10 cellular contexts compared by ENCODE assay signal in genomic region chr2:193584001-193584400, GRCh38.
DNase-seq lines count a peak whose midpoint lies in the region; ATAC-seq, FAIRE-seq and TF ChIP-seq lines count a peak whose summit lies in the region.
"Had no signal": no experiment of that assay in that cellular context is flagged by ENCODE, and none has a peak within 500 bp of the region (broad histone marks: within the 10 kb centered on the region; RNA-seq: fewer than 3 reads in every experiment).

No MANE protein-coding gene starts in this region.

- TF ChIP-seq CTCF in cardiac muscle cell (IDR thresholded peaks at IDR 0.05; ENCODE audit: low read depth, low read length) (no peak), heart right ventricle (IDR thresholded peaks at IDR 0.05) (no peak), foreskin fibroblast (IDR thresholded peaks at IDR 0.05; ENCODE audit: low read depth, low read length) (no peak)

- WGBS in heart right ventricle, 2 donors: 54 to 60% methylated on average over 5 of the region's 5 CpGs

- H3K4me3 ChIP-seq in cardiac muscle cell (no peak overlapping the region), heart right ventricle (no peak overlapping the region), foreskin fibroblast (ENCODE audit: low read depth in 1 of 2, low read length in 2 of 2) (no peak overlapping the region)
- H3K4me3 ChIP-seq: adrenal gland, suprapubic skin had no signal

- TF ChIP-seq POLR2A in GM12892 (IDR thresholded peaks at IDR 0.05; ENCODE audit: low read depth, low read length): no peak

- H3K4me1 ChIP-seq in cardiac muscle cell (ENCODE audit: low read depth): no peaks in the 10 kb centered on the region
- H3K4me1 ChIP-seq in heart right ventricle: no peaks in the 10 kb centered on the region
- H3K4me1 ChIP-seq: adrenal gland, suprapubic skin had no signal

- DNase-seq in cardiac muscle cell (ENCODE audit: low read depth in 1 of 2, low spot score in 1 of 2): peak; percentile 5 to 10
- no peak for DNase-seq in heart right ventricle
- DNase-seq in NCI-H748 (lab: John Stamatoyannopoulos, UW; ENCODE audit: unreplicated experiment): peak; percentile 81
- peak; percentile 2 to 41 for DNase-seq in foreskin fibroblast
- no peak for DNase-seq in NCI-H187 (lab: John Stamatoyannopoulos, UW)
- no peak for DNase-seq in NCI-H2196 treated with DMSO at 0.1 percent for 48 hours (lab: John Stamatoyannopoulos, UW; ENCODE audit: unreplicated experiment)
- DNase-seq in GM12892 (ENCODE audit: insufficient read length): no peak
- DNase-seq: adrenal gland had no signal

- no peaks in the 10 kb centered on the region for H3K9me3 ChIP-seq in cardiac muscle cell (ENCODE audit: low read depth)
- peaks cover 0 to 39% (median 0%) of the 10 kb centered on the region in 11 donors for H3K9me3 ChIP-seq in heart right ventricle
- H3K9me3 ChIP-seq: adrenal gland had no signal

- no peak for FAIRE-seq in GM12892 (lab: Jason Lieb, UNC)

- H3K27me3 ChIP-seq in cardiac muscle cell (no peaks in the 10 kb centered on the region), heart right ventricle (no peaks in the 10 kb centered on the region)
- H3K27me3 ChIP-seq: adrenal gland, suprapubic skin had no signal

- H3K36me3 ChIP-seq in cardiac muscle cell (no peaks in the 10 kb centered on the region), heart right ventricle (no peaks in the 10 kb centered on the region)
- H3K36me3 ChIP-seq: adrenal gland, suprapubic skin had no signal

- no peak for ATAC-seq in heart right ventricle
- no peak for ATAC-seq in HG02884 (IDR thresholded peaks at IDR 0.05; ENCODE audit: unreplicated experiment)

- intact Hi-C loops in heart right ventricle (cut with DNase I): no loop called here

- H3K27ac ChIP-seq in cardiac muscle cell (no peak overlapping the region), heart right ventricle (no peak overlapping the region)
- H3K27ac ChIP-seq: adrenal gland, suprapubic skin had no signal

Comparison
In these comparisons a context has a peak if more than half of its experiments do, and no peak if none do; other contexts are left out.
1. DNase-seq: peak in cardiac muscle cell (2 of 2), NCI-H748 (single experiment) and foreskin fibroblast (2 of 2); none in heart right ventricle (0 of 2), NCI-H187 (0 of 2), NCI-H2196 treated with DMSO at 0.1 percent for 48 hours (single experiment) and GM12892 (single experiment).